In genomic region chr2:25877431-25878360, GRCh38 we compare ENCODE assay signal across 8 cellular contexts. TPM values are rescaled to one million over a fixed set of nuclear protein-coding genes. Genes with fewer than 3 reads are reported as not detected.
DNase-seq lines count a peak whose midpoint lies in the region; ATAC-seq and TF ChIP-seq lines count a peak whose summit lies in the region.

No MANE protein-coding gene starts in this region.

- peak; percentile 78 for DNase-seq in Caki2 (ENCODE audit: low read depth)
- peak; percentile 56 for DNase-seq in HuH-7.5 (ENCODE audit: low spot score)
- peak; percentile 36 for DNase-seq in Panc1 (ENCODE audit: low read depth, low spot score)
- DNase-seq in activated T-helper 1 cell treated with anti-CD3 and anti-CD28 coated beads, Interleukin-2, amount 50 U/mL, for 16 hours (ENCODE audit: low read depth in 1 of 2, low spot score in 1 of 2) = peak; percentile 13 to 35
- peak; percentile 50 for DNase-seq in fibroblast of peridontal ligament (ENCODE audit: extremely low read depth)
- DNase-seq in stimulated activated naive CD8-positive, alpha-beta T cell treated with anti-CD3 and anti-CD28 coated beads, Interleukin-15, Interleukin-2, amounts not matched to agents 100 U/mL and 50 U/mL, for 24 hours = peak; percentile 61

- H3K9me3 ChIP-seq in Panc1 (ENCODE audit: control insufficient read depth, insufficient read depth, low read depth, low read length) = no peaks in the 10 kb centered on the region

- in situ Hi-C loops in Caki2 (cut with HindIII; ENCODE audit: low pct_unique_long_range_greater_than_20kb, low sequenced_read_pairs) (no loop called here), Panc1 (cut with HindIII; ENCODE audit: low pct_unique_long_range_greater_than_20kb, low sequenced_read_pairs) (no loop called here)

- no peaks in the 10 kb centered on the region; the same call in 1 of the 2 replicates for H3K36me3 ChIP-seq in Panc1 (ENCODE audit: control insufficient read depth, insufficient read depth, low read length)

- ATAC-seq in GM21447 (IDR thresholded peaks at IDR 0.05; ENCODE audit: unreplicated experiment) (peak; percentile 60), Panc1 (peak; percentile 69)
- peak; percentile 40 for ATAC-seq in stimulated activated naive CD8-positive, alpha-beta T cell treated with anti-CD3 and anti-CD28 coated beads, Interleukin-15, Interleukin-2, amounts not matched to agents 100 U/mL and 50 U/mL, for 24 hours

- peak overlapping the region; percentile 81 to 92 for H3K4me3 ChIP-seq in Panc1 (ENCODE audit: low read depth in 2 of 2, low read length in 2 of 2)

- POLR2A ChIA-PET in Panc1 (lab: Charles Lee) = interaction anchor here (0.6 to 1.0 kb wide), 7 partner anchors 11 to 300 kb away, joined by 3 to 11 read pairs (median 6); no protein-coding TSS in a partner anchor

- peaks cover 13% of the 10 kb centered on the region for H3K27me3 Mint-ChIP-seq in nephron (ENCODE audit: low read depth)

- H3K4me1 Mint-ChIP-seq in nephron = peaks cover 24% of the 10 kb centered on the region

- peak overlapping the region; percentile 91 for H3K27ac ChIP-seq in Panc1 (ENCODE audit: low read length)

- intact Hi-C loops in Panc1 (cut with micrococcal nuclease; ENCODE audit: unreplicated experiment) = no loop called here

- H3K4me3 Mint-ChIP-seq in nephron = peak overlapping the region; percentile 96 to 98 (median 96)

- no peaks in the 10 kb centered on the region for H3K9me3 Mint-ChIP-seq in nephron

- TF ChIP-seq CTCF in Panc1 (IDR thresholded peaks at IDR 0.05) = no peak
- TF ChIP-seq CTCF in nephron (IDR thresholded peaks at IDR 0.05; ENCODE audit: unreplicated experiment in 3 of 3) = no peak

- H3K27ac Mint-ChIP-seq in nephron = peak overlapping the region; percentile 93 to 99 (median 96)

- H3K4me1 ChIP-seq in Panc1 (ENCODE audit: control insufficient read depth, insufficient read depth, low read length) = peaks cover 13% of the 10 kb centered on the region; the same call in 1 of the 2 replicates

- peaks cover 9% of the 10 kb centered on the region for H3K36me3 Mint-ChIP-seq in nephron (ENCODE audit: low read depth)

- CTCF ChIA-PET in Panc1 (lab: Charles Lee) = interaction anchor here (1.1 to 1.5 kb wide), 2 partner anchors 26 to 74 kb away, joined by 3 to 8 read pairs; no protein-coding TSS in a partner anchor

- no peaks in the 10 kb centered on the region for H3K27me3 ChIP-seq in Panc1 (ENCODE audit: control insufficient read depth, insufficient read depth, low read length)

- BruUV-seq in Panc1 (replicated peaks; lab: Mats Ljungman, UMichigan) = no TSS peak

RNA-seq across cellular contexts. Expression of gene ASXL2, which starts 0.6 kb away (rescaled TPM):
- 3.4 and 6.6 TPM in 2 replicates for total RNA-seq in Caki2 (2014; rRNA removed; shearing (Covaris generic); ENCODE audit: low replicate concordance)
- 43.4 TPM for total RNA-seq in Panc1 (2021; ENCODE audit: unreplicated experiment)
- polyA plus RNA-seq in Panc1 (2012; ENCODE audit: insufficient read length) = 20.2 TPM

Comparison
In these comparisons a context has a peak if more than half of its experiments do, and no peak if none do; other contexts are left out.
1. Peak in every context shown above with its lines: DNase-seq, ATAC-seq, H3K4me3 ChIP-seq and H3K27ac ChIP-seq.
2. DNase-seq: peak in every context shown above with its lines; median percentile 78 in Caki2; 61 in stimulated activated naive CD8-positive, alpha-beta T cell treated with anti-CD3 and anti-CD28 coated beads, Interleukin-15, Interleukin-2, amounts not matched to agents 100 U/mL and 50 U/mL, for 24 hours; 56 in HuH-7.5; 50 in fibroblast of peridontal ligament; 36 in Panc1; 24 in activated T-helper 1 cell treated with anti-CD3 and anti-CD28 coated beads, Interleukin-2, amount 50 U/mL, for 16 hours.